ENCODE assay signal across 31 cellular contexts in the genomic region with DNA sequence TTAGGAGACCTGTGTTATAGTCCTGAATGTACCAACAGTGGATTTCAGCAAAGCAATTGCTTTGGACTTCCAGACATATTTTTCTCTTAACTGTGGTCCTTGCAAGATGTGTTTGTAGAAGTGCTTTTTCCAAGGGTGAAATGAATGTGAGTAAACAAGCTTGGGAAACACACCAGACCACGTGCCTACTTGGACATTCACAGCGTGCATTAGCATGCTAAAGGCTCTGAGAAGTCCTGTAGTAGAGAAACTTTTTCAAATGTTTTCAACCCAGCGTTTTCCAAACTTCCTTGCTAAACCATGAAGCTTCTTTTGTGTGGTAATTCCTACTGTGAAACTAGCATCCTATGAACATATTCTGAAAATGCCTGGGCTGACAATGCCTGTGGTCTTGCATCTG.
"Had no signal": no experiment of that assay in that cellular context is flagged by ENCODE, and none has a peak within 500 bp of the region (broad histone marks: within the 10 kb centered on the region; RNA-seq: fewer than 3 reads in every experiment).

No MANE protein-coding gene starts in this region.

- H3K27me3 ChIP-seq: MG63 had no signal

- H3K9me3 ChIP-seq: MG63 had no signal

- DNase-seq: Karpas-422, Kasumi-1, MM.1S, MV-4-11, NCI-H1048, NCI-H1092, NCI-H1092 treated with DMSO at 0.1 percent for 48 hours, NCI-H1105, NCI-H1105 treated with DMSO at 0.1 percent for 48 hours, NCI-H1417, NCI-H1417 treated with DMSO at 0.1 percent for 48 hours, NCI-H1436, NCI-H1436 treated with DMSO at 0.1 percent for 48 hours, NCI-H146, NCI-H1694, NCI-H1694 treated with DMSO at 0.1 percent for 48 hours, NCI-H187, NCI-H187 treated with DMSO at 0.1 percent for 48 hours, NCI-H1930, NCI-H2029, NCI-H2029 treated with DMSO at 0.1 percent for 48 hours, NCI-H2081, NCI-H2081 treated with DMSO at 0.1 percent for 48 hours, NCI-H2107, NCI-H2171, NCI-H2227 treated with DMSO at 0.1 percent for 48 hours, NCI-H226, NCI-H345, NCI-H510A, NCI-H510A treated with DMSO at 0.1 percent for 48 hours had no signal

- H3K4me3 ChIP-seq: MG63 had no signal

- H3K36me3 ChIP-seq: MG63 had no signal
